31 cellular contexts compared by ENCODE assay signal in the genomic region with DNA sequence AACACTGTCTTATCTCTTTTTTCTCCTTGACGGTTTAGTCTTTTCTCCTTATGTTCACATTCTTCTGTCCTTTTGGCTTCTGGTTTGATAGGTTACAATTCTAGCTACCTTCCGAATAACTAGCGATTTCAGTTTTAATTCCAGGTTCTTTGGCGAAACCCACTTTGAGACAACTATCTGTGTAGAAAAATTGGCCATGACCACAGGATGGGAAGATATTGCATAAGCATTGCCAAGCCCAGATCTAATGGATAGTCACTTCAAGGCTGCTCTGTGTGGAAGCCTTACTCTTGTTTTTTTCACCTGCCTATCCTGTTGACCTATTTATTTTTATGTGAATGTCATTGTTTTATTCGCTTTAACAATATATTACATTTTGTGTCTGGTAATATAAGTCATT. TPM values are rescaled to one million over a fixed set of nuclear protein-coding genes. Genes with fewer than 3 reads are reported as not detected.
"Had no signal": no experiment of that assay in that cellular context is flagged by ENCODE, and none has a peak within 500 bp of the region (broad histone marks: within the 10 kb centered on the region; RNA-seq: fewer than 3 reads in every experiment).

No MANE protein-coding gene starts in this region.

- H3K4me3 Mint-ChIP-seq: activated CD4-positive, alpha-beta T cell treated with anti-CD3 and anti-CD28 coated beads for 36 hours; activated CD4-positive, alpha-beta T cell treated with anti-CD3 and anti-CD28 coated beads, Interleukin-2, amount 10 ng/mL, durations not matched to agents 7 days and 5 days; activated CD8-positive, alpha-beta T cell treated with anti-CD3 and anti-CD28 coated beads, Interleukin-2, amount 10 ng/mL, durations not matched to agents 7 days and 5 days; activated naive CD8-positive, alpha-beta T cell treated with anti-CD3 and anti-CD28 coated beads for 36 hours; T-helper 2 cell treated with Interferon-gamma antibody and Interleukin-4, amounts not matched to agents 5 μg/mL and 100 μg/mL, for 36 hours had no signal

- H3K27ac ChIP-seq: ascending aorta, cardiac muscle cell, SJCRH30, SK-N-MC had no signal

- ATAC-seq: activated CD4-positive, alpha-beta T cell treated with anti-CD3 and anti-CD28 coated beads for 36 hours; activated CD4-positive, CD25-positive, alpha-beta regulatory T cell treated with anti-CD3 and anti-CD28 coated beads, Interleukin-2, amount 50 U/mL, for 24 hours; activated CD8-positive, alpha-beta T cell treated with anti-CD3 and anti-CD28 coated beads, Interleukin-2, amount 10 ng/mL, durations not matched to agents 7 days and 5 days; activated T-helper 17 cell treated with anti-CD3 and anti-CD28 coated beads, Interleukin-2, amount 50 U/mL, for 72 hours; Panc1 had no signal

- H3K27me3 Mint-ChIP-seq: activated CD4-positive, alpha-beta T cell treated with anti-CD3 and anti-CD28 coated beads for 36 hours; activated CD4-positive, alpha-beta T cell treated with anti-CD3 and anti-CD28 coated beads, Interleukin-2, amount 10 ng/mL, durations not matched to agents 7 days and 5 days; activated naive CD8-positive, alpha-beta T cell treated with anti-CD3 and anti-CD28 coated beads for 36 hours; activated T-helper 17 cell treated with anti-CD3 and anti-CD28 coated beads, Interleukin-2, amount 50 U/mL, for 72 hours had no signal

- H3K27me3 ChIP-seq: ascending aorta, cardiac muscle cell, MG63, SJCRH30 had no signal

- DNase-seq: activated CD4-positive, alpha-beta T cell treated with anti-CD3 and anti-CD28 coated beads for 36 hours; activated CD4-positive, alpha-beta T cell treated with anti-CD3 and anti-CD28 coated beads, Interleukin-2, amount 10 ng/mL, durations not matched to agents 7 days and 5 days; activated CD4-positive, alpha-beta T cell treated with anti-CD3 and anti-CD28 coated beads, Interleukin-2, amount 50 U/mL, for 48 hours; activated CD8-positive, alpha-beta T cell treated with anti-CD3 and anti-CD28 coated beads, Interleukin-2, amount 10 ng/mL, durations not matched to agents 7 days and 5 days; activated effector memory CD4-positive, alpha-beta T cell treated with anti-CD3 and anti-CD28 coated beads, Interleukin-2, amount 50 U/mL, for 16 hours; activated naive CD4-positive, alpha-beta T cell; activated naive CD4-positive, alpha-beta T cell treated with anti-CD3 and anti-CD28 coated beads, Interleukin-2, amount 50 U/mL, for 16 hours; activated naive CD8-positive, alpha-beta T cell treated with anti-CD3 and anti-CD28 coated beads for 36 hours; activated T-cell treated with anti-CD3 and anti-CD28 coated beads, Interleukin-2, amount 50 U/mL, for 48 hours; amygdala; Karpas-422; MG63; NCI-H1105; NCI-H1417 treated with DMSO at 0.1 percent for 48 hours; NCI-H187 treated with DMSO at 0.1 percent for 48 hours; NCI-H2081; NCI-H345; NCI-H524 treated with DMSO at 0.1 percent for 48 hours; SHP77; SJCRH30 had no signal

- H3K27ac Mint-ChIP-seq: activated CD4-positive, alpha-beta T cell treated with anti-CD3 and anti-CD28 coated beads, Interleukin-2, amount 10 ng/mL, durations not matched to agents 7 days and 5 days; activated CD8-positive, alpha-beta T cell treated with anti-CD3 and anti-CD28 coated beads, Interleukin-2, amount 10 ng/mL, durations not matched to agents 7 days and 5 days; activated naive CD8-positive, alpha-beta T cell treated with anti-CD3 and anti-CD28 coated beads for 36 hours; T-helper 2 cell treated with Interferon-gamma antibody and Interleukin-4, amounts not matched to agents 5 μg/mL and 100 μg/mL, for 36 hours had no signal

- H3K4me3 ChIP-seq: ascending aorta, cardiac muscle cell, MG63, SJCRH30, SK-N-MC had no signal

RNA-seq across cellular contexts. Expression of gene BAAT, which starts 19.1 kb away (rescaled TPM):
- total RNA-seq: activated CD8-positive, alpha-beta T cell treated with anti-CD3 and anti-CD28 coated beads, Interleukin-2, amount 10 ng/mL, durations not matched to agents 7 days and 5 days; cardiac muscle cell; RPMI7951 had no signal
- polyA plus RNA-seq: cardiac muscle cell, IgD-negative memory B cell had no signal

RNA-seq across cellular contexts. Expression of gene ALDOB, which starts 31.7 kb away (rescaled TPM):
- total RNA-seq: activated CD4-positive, alpha-beta T cell treated with anti-CD3 and anti-CD28 coated beads for 36 hours; activated CD4-positive, alpha-beta T cell treated with anti-CD3 and anti-CD28 coated beads, Interleukin-2, amount 10 ng/mL, durations not matched to agents 7 days and 5 days; activated CD8-positive, alpha-beta T cell treated with anti-CD3 and anti-CD28 coated beads, Interleukin-2, amount 10 ng/mL, durations not matched to agents 7 days and 5 days; activated naive CD8-positive, alpha-beta T cell treated with anti-CD3 and anti-CD28 coated beads for 36 hours; activated T-helper 17 cell treated with anti-CD3 and anti-CD28 coated beads, Interleukin-2, amount 50 U/mL, for 72 hours; cardiac muscle cell; NCI-H460; RPMI7951; SJCRH30; T-helper 1 cell treated with Interleukin-12 subunit alpha and Interleukin-12 subunit beta and Interleukin-4 antibody, amounts not matched to agents 30 ng/mL and 1 ng/mL, for 36 hours had no signal
